In the genomic region with DNA sequence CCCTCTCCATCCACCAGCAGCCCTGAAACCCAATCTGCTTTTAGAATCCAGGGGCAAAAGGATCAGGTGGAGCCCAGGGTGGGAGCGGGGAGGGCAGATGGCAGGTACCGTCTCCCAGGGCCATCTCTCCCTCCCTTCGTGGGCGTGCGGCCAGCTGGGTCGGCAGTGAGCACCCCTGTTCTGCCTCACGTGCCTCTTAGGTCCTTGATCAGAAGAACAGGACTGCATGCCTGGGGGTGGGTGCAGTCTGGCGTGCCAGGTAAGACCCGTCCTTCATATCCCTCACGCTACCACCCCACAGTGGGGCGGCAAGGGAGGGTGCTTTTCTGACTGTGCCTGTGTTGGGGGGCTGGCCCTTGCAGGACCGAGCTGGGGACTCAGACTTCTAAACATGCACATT, we compare ENCODE assay signal across 1 cellular context.
TF ChIP-seq lines count a peak whose summit lies in the region.

No MANE protein-coding gene starts in this region.

TF ChIP-seq in WTC11, 78 proteins besides CTCF, POLR2A, EP300 and RAD21 (continued from another document):
- TF ChIP-seq JUN (CRISPR knock-in tag; IDR thresholded peaks at IDR 0.05), result no peak
- no peak for TF ChIP-seq NFE2L1 (CRISPR knock-in tag; IDR thresholded peaks at IDR 0.05)
- no peak for TF ChIP-seq TEAD4 (CRISPR knock-in tag; IDR thresholded peaks at IDR 0.05)
- TF ChIP-seq HMGA2 (CRISPR knock-in tag; IDR thresholded peaks at IDR 0.05), result no peak
- no peak for TF ChIP-seq CREB1 (CRISPR knock-in tag; IDR thresholded peaks at IDR 0.05)
- TF ChIP-seq ELF4 (CRISPR knock-in tag; IDR thresholded peaks at IDR 0.05; ENCODE audit: low read depth), result no peak
- no peak for TF ChIP-seq ETV6 (CRISPR knock-in tag; IDR thresholded peaks at IDR 0.05)
